ENCODE assay signal across 10 cellular contexts in the genomic region with DNA sequence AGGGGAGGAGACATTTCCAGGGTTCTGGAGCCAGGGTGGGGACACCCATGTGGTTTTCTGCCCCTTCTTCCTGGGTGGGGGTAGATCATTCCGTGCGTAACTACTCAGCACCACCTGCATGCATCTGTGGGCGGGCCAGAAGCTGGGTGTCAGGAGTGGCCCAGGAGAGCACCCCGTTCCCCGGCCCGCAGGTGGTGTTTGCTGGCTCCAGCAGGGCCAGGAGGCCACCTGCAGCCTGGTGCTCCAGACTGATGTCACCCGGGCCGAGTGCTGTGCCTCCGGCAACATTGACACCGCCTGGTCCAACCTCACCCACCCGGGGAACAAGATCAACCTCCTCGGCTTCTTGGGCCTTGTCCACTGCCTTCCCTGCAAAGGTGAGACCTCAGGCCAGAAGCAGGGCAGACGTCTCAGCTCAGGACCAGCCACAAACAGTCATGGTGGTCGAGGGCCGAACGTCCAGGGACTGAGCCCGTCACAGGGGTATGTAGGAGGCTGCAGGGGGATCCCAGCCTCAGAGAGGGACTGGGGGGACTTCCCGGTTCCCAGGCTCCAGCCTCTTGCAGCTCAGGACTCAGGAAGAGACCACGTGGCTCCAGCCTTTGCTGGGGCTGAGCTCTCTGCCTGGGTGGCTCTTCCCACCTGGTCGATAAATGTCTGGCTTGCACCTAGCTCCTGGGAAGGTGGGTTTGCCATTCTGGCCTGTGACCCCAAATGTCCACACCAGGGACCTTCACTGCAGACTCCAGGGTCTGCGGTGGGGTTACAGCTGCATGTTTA. TPM values are rescaled to one million over a fixed set of nuclear protein-coding genes. Genes with fewer than 3 reads are reported as not detected.
A peak's percentile ranks its signal among the peaks of the same experiment; 100 is the strongest.
DNase-seq lines count a peak whose midpoint lies in the region; ATAC-seq, FAIRE-seq and TF ChIP-seq lines count a peak whose summit lies in the region.
"Had no signal": no experiment of that assay in that cellular context is flagged by ENCODE, and none has a peak within 500 bp of the region (broad histone marks: within the 10 kb centered on the region; RNA-seq: fewer than 3 reads in every experiment).

No MANE protein-coding gene starts in this region.

- H3K36me3 ChIP-seq in cardiac muscle cell (no peaks in the 10 kb centered on the region), left lung (no peaks in the 10 kb centered on the region)

- DNase-seq in cardiac muscle cell (ENCODE audit: low read depth in 1 of 2, low spot score in 1 of 2) (no peak), left cardiac atrium (no peak), amniotic epithelial cell (ENCODE audit: low read depth) (peak; percentile 50), left lung (no peak), urothelium cell line (ENCODE audit: low spot score) (peak; percentile 48), midbrain (lab: John Stamatoyannopoulos, UW) (no peak)
- DNase-seq in stimulated activated naive CD4-positive, alpha-beta T cell (lab: John Stamatoyannopoulos, UW): no peak
- DNase-seq: stimulated activated CD4-positive, alpha-beta T cell treated with anti-CD3 and anti-CD28 coated beads, Interleukin-4, amount 100 ng/mL, for 24 hours had no signal

- FAIRE-seq in urothelium cell line (lab: Jason Lieb, UNC): no peak
- FAIRE-seq: G401.6 had no signal

- H3K27me3 ChIP-seq in cardiac muscle cell: no peaks in the 10 kb centered on the region
- H3K27me3 ChIP-seq in left lung: peaks cover 0 to 40% of the 10 kb centered on the region in 2 donors

- H3K4me3 ChIP-seq in cardiac muscle cell: no peak overlapping the region
- peak overlapping the region; percentile 9 to 60 for H3K4me3 ChIP-seq in left lung

- no peak for ATAC-seq in left cardiac atrium
- ATAC-seq in left lung: peak; percentile 0
- no peak for ATAC-seq in HG03025 (IDR thresholded peaks at IDR 0.05; ENCODE audit: low FRiP score, unreplicated experiment)

- peak overlapping the region; percentile 70 for H3K27ac ChIP-seq in cardiac muscle cell
- peak overlapping the region; percentile 74 to 90 for H3K27ac ChIP-seq in left lung

- H3K9me3 ChIP-seq in cardiac muscle cell (ENCODE audit: low read depth) (no peaks in the 10 kb centered on the region), left lung (no peaks in the 10 kb centered on the region)

- intact Hi-C loops in left cardiac atrium (cut with DNase I) (no loop called here), left lung (cut with DNase I) (no loop called here)

- TF ChIP-seq CTCF in cardiac muscle cell (IDR thresholded peaks at IDR 0.05; ENCODE audit: low read depth, low read length) (no peak), left lung (IDR thresholded peaks at IDR 0.05) (no peak)

- H3K4me1 ChIP-seq in cardiac muscle cell (ENCODE audit: low read depth) (peaks cover 7% of the 10 kb centered on the region), left lung (peaks cover 11 to 60% of the 10 kb centered on the region in 2 donors)

RNA-seq across cellular contexts. Expression of a gene that starts 1.6 kb away (rescaled TPM):
- total RNA-seq in cardiac muscle cell (44.4 and 46.9 TPM in 2 replicates), left cardiac atrium (100 to 1,000 TPM in 1 of 2 donors, 10 to 100 TPM in 1; 33.5 to 118 TPM), left lung (100 to 1,000 TPM in 1 of 2 donors, 10 to 100 TPM in 1; 94.8 to 145 TPM)
- 33.0 and 34.7 TPM in 2 replicates for polyA plus RNA-seq in cardiac muscle cell

RNA-seq across cellular contexts. Expression of a gene that starts 14.8 kb away (rescaled TPM):
- 76.6 and 78.5 TPM in 2 replicates for total RNA-seq in cardiac muscle cell
- polyA plus RNA-seq in cardiac muscle cell: 88.7 and 92.1 TPM in 2 replicates
- 10 to 100 TPM; 19.2 to 35.9 TPM for total RNA-seq in left cardiac atrium
- total RNA-seq in left lung: 10 to 100 TPM; 24.3 to 34.0 TPM

RNA-seq across cellular contexts. Expression of a gene that starts 17.5 kb away (rescaled TPM):
- total RNA-seq in cardiac muscle cell (not detected in 2 replicates), left cardiac atrium (not detected), left lung (not detected)
- 0.22 TPM in 1 of 2 replicates, not detected in the other for polyA plus RNA-seq in cardiac muscle cell

RNA-seq across cellular contexts. Expression of a gene that starts 30.9 kb away (rescaled TPM):
- 63.5 and 105 TPM in 2 replicates for total RNA-seq in cardiac muscle cell
- polyA plus RNA-seq in cardiac muscle cell: 23.0 and 33.0 TPM in 2 replicates
- 10 to 100 TPM; 48.9 to 49.7 TPM for total RNA-seq in left cardiac atrium
- total RNA-seq in left lung: 10 to 100 TPM; 30.2 to 33.0 TPM

RNA-seq across cellular contexts. Expression of a gene that starts 38.1 kb away (rescaled TPM):
- total RNA-seq in cardiac muscle cell (not detected in 2 replicates), left cardiac atrium (under 1 TPM in 1 of 2 donors, not detected in 1; 0.44 TPM), left lung (under 1 TPM; 0.21 to 0.29 TPM)
- polyA plus RNA-seq in cardiac muscle cell: 0.92 TPM in 1 of 2 replicates, not detected in the other

Comparison
In these comparisons a context has a peak if more than half of its experiments do, and no peak if none do; other contexts are left out.
1. DNase-seq: peak in amniotic epithelial cell (single experiment) and urothelium cell line (single experiment); none in cardiac muscle cell (0 of 2), left cardiac atrium (single experiment), left lung (0 of 2), midbrain (single experiment) and stimulated activated naive CD4-positive, alpha-beta T cell (0 of 6).